Comparison of ENCODE assay signal across 8 cellular contexts in genomic region chr16:87387942-87388817, GRCh38. TPM values are rescaled to one million over a fixed set of nuclear protein-coding genes. Genes with fewer than 3 reads are reported as not detected.
DNase-seq lines count a peak whose midpoint lies in the region; ATAC-seq and TF ChIP-seq lines count a peak whose summit lies in the region.

No MANE protein-coding gene starts in this region.

- no peaks in the 10 kb centered on the region for H3K27me3 ChIP-seq in right atrium auricular region
- no peaks in the 10 kb centered on the region for H3K27me3 ChIP-seq in prostate gland (replicated peaks; ENCODE audit: insufficient read depth)

- H3K4me3 ChIP-seq in right atrium auricular region, result peak overlapping the region; percentile 5 to 25
- peak overlapping the region in 1 of 2 donors; percentile 14 for H3K4me3 ChIP-seq in prostate gland
- no peak overlapping the region for H3K4me3 ChIP-seq in urinary bladder (ENCODE audit: low read depth, low read length)

- TF ChIP-seq POLR2A in GM18505 (IDR thresholded peaks at IDR 0.05; ENCODE audit: borderline replicate concordance, extremely low read depth, insufficient read depth, insufficient read length) (peak; percentile 37), prostate gland (IDR thresholded peaks at IDR 0.05) (peak; percentile 79)

- H3K9me3 ChIP-seq in T-helper 17 cell (ENCODE audit: control insufficient read depth, low read length, poor library complexity, severe bottlenecking), result no peaks in the 10 kb centered on the region
- H3K9me3 ChIP-seq in right atrium auricular region, result no peaks in the 10 kb centered on the region
- no peaks in the 10 kb centered on the region for H3K9me3 ChIP-seq in prostate gland

- TF ChIP-seq CTCF in right atrium auricular region (IDR thresholded peaks at IDR 0.05) (no peak), prostate gland (IDR thresholded peaks at IDR 0.05) (no peak)

- peaks cover 33% of the 10 kb centered on the region for H3K4me1 Mint-ChIP-seq in T-helper 17 cell

- DNase-seq in NCI-H187 (lab: John Stamatoyannopoulos, UW) (peak; percentile 72 to 80), T-helper 17 cell (peak; percentile 66 to 79 (median 72)), anterior cingulate cortex (lab: John Stamatoyannopoulos, UW) (peak in 57 of 58 donors; percentile 49 to 98 (median 89)), right atrium auricular region (ENCODE audit: low spot score) (peak; percentile 99), prostate gland (ENCODE audit: low spot score) (peak; percentile 98)

- peaks cover 2% of the 10 kb centered on the region for H3K36me3 Mint-ChIP-seq in T-helper 17 cell (ENCODE audit: low read depth)

- H3K36me3 ChIP-seq in right atrium auricular region (no peaks in the 10 kb centered on the region), prostate gland (no peaks in the 10 kb centered on the region), urinary bladder (ENCODE audit: insufficient read depth) (no peaks in the 10 kb centered on the region)

- H3K4me1 ChIP-seq in right atrium auricular region (peaks cover 0 to 40% of the 10 kb centered on the region in 2 donors), prostate gland (replicated peaks) (peaks cover 4% of the 10 kb centered on the region), urinary bladder (ENCODE audit: insufficient read depth) (no peaks in the 10 kb centered on the region)

- 10% methylated on average over 18 of the region's 18 CpGs for WGBS in prostate gland
- 7% methylated on average over 18 of the region's 18 CpGs for WGBS in urinary bladder

- H3K27ac ChIP-seq in right atrium auricular region (peak overlapping the region; percentile 92 to 95), prostate gland (peak overlapping the region; percentile 93 to 94), urinary bladder (ENCODE audit: low read depth) (peak overlapping the region; percentile 82)

- ATAC-seq in GM18505 (IDR thresholded peaks at IDR 0.05; ENCODE audit: unreplicated experiment) (peak; percentile 33), HG02970 (IDR thresholded peaks at IDR 0.05; ENCODE audit: low FRiP score, unreplicated experiment) (peak; percentile 39), T-helper 17 cell (peak; percentile 75)

- peak overlapping the region; percentile 94 for H3K27ac Mint-ChIP-seq in T-helper 17 cell

- no peaks in the 10 kb centered on the region for H3K27me3 Mint-ChIP-seq in T-helper 17 cell

- H3K4me3 Mint-ChIP-seq in T-helper 17 cell, result peak overlapping the region; percentile 21

- intact Hi-C loops in prostate gland (cut with DNase I), result no loop called here

RNA-seq across cellular contexts. Expression of gene MAP1LC3B, which starts 4.0 kb away (rescaled TPM):
- total RNA-seq in T-helper 17 cell (100 to 1,000 TPM in 1 of 2 donors, 10 to 100 TPM in 1; 90.6 to 102 TPM), right atrium auricular region (10 to 100 TPM; 57.5 to 83.0 TPM), prostate gland (10 to 100 TPM; 41.9 to 51.8 TPM), urinary bladder (27.3 TPM)
- polyA plus RNA-seq in urinary bladder, result 68.9 TPM

RNA-seq across cellular contexts. Expression of gene FBXO31, which starts 4.6 kb away (rescaled TPM):
- total RNA-seq in T-helper 17 cell (10 to 100 TPM; 32.7 to 41.7 TPM), right atrium auricular region (10 to 100 TPM; 39.3 to 53.1 TPM), prostate gland (10 to 100 TPM; 39.5 to 65.8 TPM), urinary bladder (15.0 TPM)
- polyA plus RNA-seq in urinary bladder, result 65.2 TPM
